18 cellular contexts compared by ENCODE assay signal in genomic region chr11:15845261-15845660, GRCh38.
DNase-seq lines count a peak whose midpoint lies in the region; ATAC-seq and FAIRE-seq lines count a peak whose summit lies in the region.
"Had no signal": no experiment of that assay in that cellular context is flagged by ENCODE, and none has a peak within 500 bp of the region (broad histone marks: within the 10 kb centered on the region; RNA-seq: fewer than 3 reads in every experiment).

No MANE protein-coding gene starts in this region.

- H3K27ac ChIP-seq in caudate nucleus (ENCODE audit: low read depth, low read length) (no peak overlapping the region), mesendoderm (ENCODE audit: low read depth, low read length) (peak overlapping the region; percentile 58)
- H3K27ac ChIP-seq: coronary artery, HL-60, vagina had no signal

- no peaks in the 10 kb centered on the region for H3K79me2 ChIP-seq in mesendoderm (ENCODE audit: control insufficient read depth, insufficient read depth, low read length)

- H2BK5ac ChIP-seq in mesendoderm (ENCODE audit: low read length), result no peak overlapping the region

- H3K9me3 Mint-ChIP-seq in activated CD8-positive, alpha-beta T cell treated with anti-CD3 and anti-CD28 coated beads, Interleukin-2, amount 10 ng/mL, durations not matched to agents 7 days and 5 days (ENCODE audit: insufficient read depth), result no peaks in the 10 kb centered on the region
- H3K9me3 Mint-ChIP-seq: stimulated activated naive CD8-positive, alpha-beta T cell treated with anti-CD3 and anti-CD28 coated beads, Interleukin-15, Interleukin-2, amounts not matched to agents 100 ng/mL and 50 ng/mL, for 24 hours had no signal

- H3K9ac ChIP-seq in mesendoderm (ENCODE audit: low read length), result no peak overlapping the region

- no peaks in the 10 kb centered on the region for H3K79me1 ChIP-seq in mesendoderm (ENCODE audit: low read length)

- peak overlapping the region; percentile 55 for H3K4ac ChIP-seq in mesendoderm (ENCODE audit: low read depth, low read length)

- H3K18ac ChIP-seq in mesendoderm (ENCODE audit: low read length), result peak overlapping the region; percentile 56

- no peaks in the 10 kb centered on the region for H3K27me3 ChIP-seq in mesendoderm (ENCODE audit: insufficient read depth, low read length, poor library complexity)
- H3K27me3 ChIP-seq: vagina had no signal

- H3K4me1 ChIP-seq in mesendoderm (ENCODE audit: control insufficient read depth, low read depth, low read length), result peaks cover 2% of the 10 kb centered on the region
- H3K4me1 ChIP-seq: vagina had no signal

- no peak overlapping the region for H3K4me3 ChIP-seq in mesendoderm (ENCODE audit: low read length)
- H3K4me3 ChIP-seq: coronary artery, vagina had no signal

- H3K36me3 Mint-ChIP-seq in activated CD8-positive, alpha-beta T cell treated with anti-CD3 and anti-CD28 coated beads, Interleukin-2, amount 10 ng/mL, durations not matched to agents 7 days and 5 days (ENCODE audit: low read depth), result no peaks in the 10 kb centered on the region

- no peak overlapping the region for H3K56ac ChIP-seq in mesendoderm (ENCODE audit: low read length)

- FAIRE-seq in urothelium cell line (lab: Jason Lieb, UNC), result no peak

- peak overlapping the region; percentile 73 for H2BK120ac ChIP-seq in mesendoderm (ENCODE audit: low read depth, low read length)

- no peak overlapping the region for H3K4me2 ChIP-seq in mesendoderm (ENCODE audit: low read length)

- no peak overlapping the region for H4K5ac ChIP-seq in mesendoderm (ENCODE audit: low read length)

- CTCF ChIA-PET in activated CD8-positive, alpha-beta T cell treated with anti-CD3 and anti-CD28 coated beads, Interleukin-2, amount 10 ng/mL, durations not matched to agents 7 days and 5 days (lab: Charles Lee), result no interaction called here

- DNase-seq in Ammon's horn (ENCODE audit: low spot score) (peak; percentile 86), NCI-H2029 treated with DMSO at 0.1 percent for 48 hours (lab: John Stamatoyannopoulos, UW) (peak; percentile 28), caudate nucleus (lab: John Stamatoyannopoulos, UW) (peak in 49 of 61 donors; percentile 4 to 82 (median 41)), mesendoderm (peak; percentile 72), urothelium cell line (ENCODE audit: low spot score) (no peak), NCI-H2171 (lab: John Stamatoyannopoulos, UW) (no peak)
- DNase-seq in activated CD8-positive, alpha-beta T cell treated with anti-CD3 and anti-CD28 coated beads, Interleukin-2, amount 10 ng/mL, durations not matched to agents 7 days and 5 days, result no peak
- DNase-seq: GF-D8, KG1, left cardiac atrium, NCI-H510A treated with DMSO at 0.1 percent for 48 hours had no signal

- H3K27ac Mint-ChIP-seq in activated CD8-positive, alpha-beta T cell treated with anti-CD3 and anti-CD28 coated beads, Interleukin-2, amount 10 ng/mL, durations not matched to agents 7 days and 5 days, result no peak overlapping the region
- H3K27ac Mint-ChIP-seq: stimulated activated naive CD8-positive, alpha-beta T cell treated with anti-CD3 and anti-CD28 coated beads, Interleukin-15, Interleukin-2, amounts not matched to agents 100 ng/mL and 50 ng/mL, for 24 hours had no signal

- H3K27me3 Mint-ChIP-seq in activated CD8-positive, alpha-beta T cell treated with anti-CD3 and anti-CD28 coated beads, Interleukin-2, amount 10 ng/mL, durations not matched to agents 7 days and 5 days (ENCODE audit: low read depth), result no peaks in the 10 kb centered on the region
- H3K27me3 Mint-ChIP-seq: progenitor cell of endocrine pancreas had no signal

- no peak overlapping the region for H3K23ac ChIP-seq in mesendoderm (ENCODE audit: low read length)

- no peak overlapping the region for H3K4me3 Mint-ChIP-seq in activated CD8-positive, alpha-beta T cell treated with anti-CD3 and anti-CD28 coated beads, Interleukin-2, amount 10 ng/mL, durations not matched to agents 7 days and 5 days
- H3K4me3 Mint-ChIP-seq: stimulated activated naive CD8-positive, alpha-beta T cell treated with anti-CD3 and anti-CD28 coated beads, Interleukin-15, Interleukin-2, amounts not matched to agents 100 ng/mL and 50 ng/mL, for 24 hours had no signal

- no peaks in the 10 kb centered on the region for H3K4me1 Mint-ChIP-seq in activated CD8-positive, alpha-beta T cell treated with anti-CD3 and anti-CD28 coated beads, Interleukin-2, amount 10 ng/mL, durations not matched to agents 7 days and 5 days (ENCODE audit: low read depth)

- POLR2A ChIA-PET in activated CD8-positive, alpha-beta T cell treated with anti-CD3 and anti-CD28 coated beads, Interleukin-2, amount 10 ng/mL, durations not matched to agents 7 days and 5 days (lab: Charles Lee), result no interaction called here

- no peak overlapping the region for H2AK5ac ChIP-seq in mesendoderm (ENCODE audit: low read length)

- H2BK15ac ChIP-seq in mesendoderm (replicated peaks; ENCODE audit: low read depth), result no peak overlapping the region

- H4K8ac ChIP-seq in mesendoderm (ENCODE audit: low read depth, low read length), result no peak overlapping the region

- ATAC-seq in activated CD8-positive, alpha-beta T cell treated with anti-CD3 and anti-CD28 coated beads, Interleukin-2, amount 10 ng/mL, durations not matched to agents 7 days and 5 days, result no peak
- no peak for ATAC-seq in GM21528 (IDR thresholded peaks at IDR 0.05; ENCODE audit: low FRiP score, unreplicated experiment)
- ATAC-seq: esophagus mucosa, left cardiac atrium had no signal

- no peaks in the 10 kb centered on the region for H3K36me3 ChIP-seq in mesendoderm (ENCODE audit: control insufficient read depth, insufficient read depth, low read length)
- H3K36me3 ChIP-seq: vagina had no signal

Comparison
In these comparisons a context has a peak if more than half of its experiments do, and no peak if none do; other contexts are left out.
1. DNase-seq: peak in Ammon's horn (single experiment), NCI-H2029 treated with DMSO at 0.1 percent for 48 hours (single experiment), caudate nucleus (49 of 61) and mesendoderm (single experiment); none in activated CD8-positive, alpha-beta T cell treated with anti-CD3 and anti-CD28 coated beads, Interleukin-2, amount 10 ng/mL, durations not matched to agents 7 days and 5 days (single experiment), urothelium cell line (single experiment) and NCI-H2171 (single experiment).